Comparison of ENCODE assay signal across 15 cellular contexts in the genomic region with DNA sequence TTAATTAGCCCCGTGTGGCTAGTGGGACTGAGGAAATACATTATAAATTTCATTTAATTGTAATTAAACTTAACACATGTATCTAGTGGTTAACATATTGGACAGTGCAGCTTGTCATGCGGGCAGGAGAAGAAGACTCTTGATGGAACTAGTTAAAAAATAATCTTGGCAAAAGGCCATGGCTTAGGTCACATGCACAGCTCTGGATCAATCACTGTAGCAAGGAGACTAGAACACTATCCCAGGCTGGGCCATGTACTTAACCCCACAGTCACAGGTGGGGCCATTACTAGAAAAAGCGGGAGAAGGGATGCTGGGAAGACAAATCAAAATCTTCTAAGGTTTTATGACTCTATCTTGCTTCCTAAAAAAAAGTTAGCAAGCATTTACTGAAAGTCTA. TPM values are rescaled to one million over a fixed set of nuclear protein-coding genes. Genes with fewer than 3 reads are reported as not detected.
DNase-seq lines count a peak whose midpoint lies in the region; ATAC-seq lines count a peak whose summit lies in the region.
"Had no signal": no experiment of that assay in that cellular context is flagged by ENCODE, and none has a peak within 500 bp of the region (broad histone marks: within the 10 kb centered on the region; RNA-seq: fewer than 3 reads in every experiment).

No MANE protein-coding gene starts in this region.

- H3K36me3 Mint-ChIP-seq in T-helper 17 cell (ENCODE audit: low read depth) = peaks cover 2% of the 10 kb centered on the region

- H3K4me1 Mint-ChIP-seq in T-helper 17 cell = peaks cover 5% of the 10 kb centered on the region

- ATAC-seq in T-helper 17 cell (no peak), left lobe of liver (peak; percentile 76), HG03565 (IDR thresholded peaks at IDR 0.05; ENCODE audit: unreplicated experiment) (no peak)

- peaks cover 18% of the 10 kb centered on the region for H3K27me3 Mint-ChIP-seq in T-helper 17 cell

- peak overlapping the region; percentile 60 for H3K27ac Mint-ChIP-seq in T-helper 17 cell
- H3K27ac Mint-ChIP-seq: H9 had no signal

- no peak for DNase-seq in T-helper 17 cell
- no peak for DNase-seq in left lobe of liver (ENCODE audit: low spot score)
- peak in 1 of 49 donors; percentile 16 for DNase-seq in substantia nigra (lab: John Stamatoyannopoulos, UW)
- DNase-seq in cerebellar cortex (ENCODE audit: low spot score) = no peak
- no peak for DNase-seq in effector CD4-positive, alpha-beta T cell
- DNase-seq: ACHN; CD4-positive, CD25-positive, alpha-beta regulatory T cell; DMS53; GF-D8; GOT3; H9 had no signal

- H3K4me3 Mint-ChIP-seq in T-helper 17 cell = no peak overlapping the region
- H3K4me3 Mint-ChIP-seq: CD4-positive, CD25-positive, alpha-beta regulatory T cell; H9 had no signal

- H3K27ac ChIP-seq in cingulate gyrus (ENCODE audit: low read depth, low read length) (peak overlapping the region; percentile 92), substantia nigra (ENCODE audit: low read depth, low read length, poor library complexity, severe bottlenecking) (peak overlapping the region; percentile 99)
- H3K27ac ChIP-seq: BLaER1 treated with 17β-estradiol and CSF1 and Interleukin-3, amounts not matched to agents 10 nM and 100 nM had no signal

- no peaks in the 10 kb centered on the region for H3K9me3 ChIP-seq in T-helper 17 cell (ENCODE audit: control insufficient read depth, low read length, poor library complexity, severe bottlenecking)

RNA-seq across cellular contexts. Expression of a gene that starts 8.7 kb away (rescaled TPM):
- total RNA-seq in T-helper 17 cell (not detected), left lobe of liver (27.2 TPM)
- total RNA-seq: A172; CD4-positive, CD25-positive, alpha-beta regulatory T cell; H9 had no signal

RNA-seq across cellular contexts. Expression of a gene that starts 9.4 kb away (rescaled TPM):
- 1 to 10 TPM in 1 of 2 donors, under 1 TPM in 1; 0.91 to 1.3 TPM for total RNA-seq in T-helper 17 cell
- 0.48 TPM for total RNA-seq in left lobe of liver

RNA-seq across cellular contexts. Expression of a gene that starts 25.5 kb away (rescaled TPM):
- total RNA-seq in T-helper 17 cell (not detected), left lobe of liver (not detected)
- total RNA-seq: A172; CD4-positive, CD25-positive, alpha-beta regulatory T cell; H9 had no signal

RNA-seq across cellular contexts. Expression of a gene that starts 46.9 kb away (rescaled TPM):
- total RNA-seq in T-helper 17 cell = not detected
- 6.3 TPM for total RNA-seq in left lobe of liver
- total RNA-seq: H9 had no signal

Comparison
In these comparisons a context has a peak if more than half of its experiments do, and no peak if none do; other contexts are left out.
1. RNA of a gene that starts 8.7 kb away (total RNA-seq): 27.2 TPM in left lobe of liver (single experiment); not detected in T-helper 17 cell; every median in the first group is over 10 times any median in the second.